25 cellular contexts compared by ENCODE assay signal in the genomic region with DNA sequence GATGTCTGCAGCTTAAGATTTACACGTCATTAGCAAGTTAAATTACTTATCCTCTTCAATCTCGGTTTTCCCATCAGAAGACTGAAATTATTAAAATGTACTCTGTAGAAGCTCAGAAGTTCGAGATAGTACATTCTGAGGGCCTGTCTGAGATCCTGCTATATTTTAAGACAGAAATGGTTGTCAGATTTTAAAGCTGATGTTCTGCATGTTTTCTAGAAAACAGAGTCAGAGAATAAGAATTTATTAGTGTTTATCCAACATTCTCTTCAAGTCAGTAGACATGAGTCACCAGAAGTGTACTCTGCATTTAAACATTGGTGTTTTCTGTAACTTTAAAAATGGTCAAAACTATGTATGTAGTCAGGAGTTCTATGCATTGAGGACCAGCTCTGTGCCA.
DNase-seq lines count a peak whose midpoint lies in the region; ATAC-seq and TF ChIP-seq lines count a peak whose summit lies in the region.
"Had no signal": no experiment of that assay in that cellular context is flagged by ENCODE, and none has a peak within 500 bp of the region (broad histone marks: within the 10 kb centered on the region; RNA-seq: fewer than 3 reads in every experiment).

No MANE protein-coding gene starts in this region.

- H4K20me1 ChIP-seq in Karpas-422 (ENCODE audit: insufficient read depth, low read depth, low read length): no peaks in the 10 kb centered on the region

- H3K4me3 Mint-ChIP-seq in mesothelial cell of epicardium: no peak overlapping the region
- H3K4me3 Mint-ChIP-seq: activated CD4-positive, alpha-beta T cell treated with anti-CD3 and anti-CD28 coated beads for 36 hours; activated T-cell treated with anti-CD3 and anti-CD28 coated beads, Interleukin-2, amount 50 U/mL, for 72 hours; effector memory CD8-positive, alpha-beta T cell; GM23338; naive thymus-derived CD4-positive, alpha-beta T cell; T-cell had no signal

- no peak overlapping the region for H3K4me3 ChIP-seq in fibroblast of villous mesenchyme (ENCODE audit: low read depth, low read length)
- no peak overlapping the region for H3K4me3 ChIP-seq in vagina
- H3K4me3 ChIP-seq in Karpas-422 (ENCODE audit: low read length): no peak overlapping the region
- H3K4me3 ChIP-seq: ascending aorta, esophagus muscularis mucosa, GM23338, ovary had no signal

- H3K9me2 ChIP-seq in Karpas-422 (replicated peaks; ENCODE audit: insufficient read depth, low read length): no peaks in the 10 kb centered on the region

- H3K36me3 ChIP-seq in vagina (no peaks in the 10 kb centered on the region), Karpas-422 (ENCODE audit: insufficient read depth, low read length) (no peaks in the 10 kb centered on the region)
- H3K36me3 ChIP-seq: ascending aorta, esophagus muscularis mucosa, ovary had no signal

- intact Hi-C loops in vagina (cut with DNase I): no loop called here

- DNase-seq in ELR (ENCODE audit: low read depth) (peak; percentile 54), astrocyte of the hippocampus (ENCODE audit: low read depth, low spot score) (peak; percentile 18), fibroblast of villous mesenchyme (ENCODE audit: low read depth) (peak; percentile 79), vagina (ENCODE audit: extremely low spot score in 2 of 2) (no peak), mesothelial cell of epicardium (ENCODE audit: low spot score in 2 of 2, unreplicated experiment in 2 of 2) (no peak), Karpas-422 (no peak)
- DNase-seq: activated CD4-positive, alpha-beta T cell treated with anti-CD3 and anti-CD28 coated beads for 36 hours; activated naive CD4-positive, alpha-beta T cell treated with anti-CD3 and anti-CD28 coated beads, Interleukin-2, amount 50 U/mL, for 16 hours; activated T-cell treated with anti-CD3 and anti-CD28 coated beads, Interleukin-2, amount 50 U/mL, for 72 hours; COR-L47; DND-41; effector memory CD8-positive, alpha-beta T cell; head of caudate nucleus; naive thymus-derived CD4-positive, alpha-beta T cell; NCI-H2081; NCI-H345; ovary; right cardiac atrium; SHP77; T-cell had no signal

- H3K27me3 ChIP-seq in vagina (no peaks in the 10 kb centered on the region), Karpas-422 (ENCODE audit: low read length) (no peaks in the 10 kb centered on the region)
- H3K27me3 ChIP-seq: ascending aorta, esophagus muscularis mucosa, ovary had no signal

- TF ChIP-seq CTCF in fibroblast of villous mesenchyme (IDR thresholded peaks at IDR 0.05; ENCODE audit: insufficient read depth, low read depth, low read length) (no peak), vagina (IDR thresholded peaks at IDR 0.05) (no peak), mesothelial cell of epicardium (IDR thresholded peaks at IDR 0.05; ENCODE audit: unreplicated experiment) (no peak)

- H3K9me3 ChIP-seq in vagina (no peaks in the 10 kb centered on the region), Karpas-422 (ENCODE audit: low read length) (no peaks in the 10 kb centered on the region)
- H3K9me3 ChIP-seq: ascending aorta, esophagus muscularis mucosa, ovary had no signal

- TF ChIP-seq POLR2A in vagina (IDR thresholded peaks at IDR 0.05): no peak

- H3K4me1 Mint-ChIP-seq in mesothelial cell of epicardium: peaks cover 10% of the 10 kb centered on the region
- H3K4me1 Mint-ChIP-seq: activated CD4-positive, alpha-beta T cell treated with anti-CD3 and anti-CD28 coated beads for 36 hours; GM23338; naive thymus-derived CD4-positive, alpha-beta T cell; T-cell had no signal

- no peak overlapping the region for H2AFZ ChIP-seq in Karpas-422 (ENCODE audit: low read length)
- H2AFZ ChIP-seq: GM23338 had no signal

- no peak overlapping the region for H3K4me2 ChIP-seq in Karpas-422 (ENCODE audit: low read depth, low read length, poor library complexity, severe bottlenecking)
- H3K4me2 ChIP-seq: GM23338 had no signal

- H3K9ac ChIP-seq in Karpas-422 (ENCODE audit: low read length): no peak overlapping the region

- no peaks in the 10 kb centered on the region for H3K36me3 Mint-ChIP-seq in mesothelial cell of epicardium
- H3K36me3 Mint-ChIP-seq: naive thymus-derived CD4-positive, alpha-beta T cell; T-cell had no signal

- no peaks in the 10 kb centered on the region for H3K9me3 Mint-ChIP-seq in mesothelial cell of epicardium
- H3K9me3 Mint-ChIP-seq: GM23338 had no signal

- H3K27ac ChIP-seq in vagina: peak overlapping the region; percentile 58
- H3K27ac ChIP-seq in Karpas-422 (ENCODE audit: low read length): no peak overlapping the region
- H3K27ac ChIP-seq: ascending aorta, esophagus muscularis mucosa, ovary had no signal

- H3K4me1 ChIP-seq in vagina: no peaks in the 10 kb centered on the region
- H3K4me1 ChIP-seq in Karpas-422 (ENCODE audit: low read length): no peaks in the 10 kb centered on the region
- H3K4me1 ChIP-seq: esophagus muscularis mucosa had no signal

- no peaks in the 10 kb centered on the region for H3K27me3 Mint-ChIP-seq in mesothelial cell of epicardium (ENCODE audit: low read depth)
- H3K27me3 Mint-ChIP-seq: activated CD4-positive, alpha-beta T cell treated with anti-CD3 and anti-CD28 coated beads for 36 hours; effector memory CD8-positive, alpha-beta T cell; naive thymus-derived CD4-positive, alpha-beta T cell; T-cell had no signal

- H3K27ac Mint-ChIP-seq in mesothelial cell of epicardium: no peak overlapping the region
- H3K27ac Mint-ChIP-seq: activated CD4-positive, alpha-beta T cell treated with anti-CD3 and anti-CD28 coated beads for 36 hours; activated T-cell treated with anti-CD3 and anti-CD28 coated beads, Interleukin-2, amount 50 U/mL, for 72 hours; effector memory CD8-positive, alpha-beta T cell; GM23338; naive thymus-derived CD4-positive, alpha-beta T cell; T-cell had no signal

- no peak for ATAC-seq in HG03025 (IDR thresholded peaks at IDR 0.05; ENCODE audit: low FRiP score, unreplicated experiment)
- ATAC-seq: activated CD4-positive, alpha-beta T cell treated with anti-CD3 and anti-CD28 coated beads for 36 hours; activated T-cell treated with anti-CD3 and anti-CD28 coated beads, Interleukin-2, amount 50 U/mL, for 72 hours; effector memory CD8-positive, alpha-beta T cell; GM23338; HepG2; naive thymus-derived CD4-positive, alpha-beta T cell; right cardiac atrium; T-cell had no signal

- no peaks in the 10 kb centered on the region for H3K79me2 ChIP-seq in Karpas-422 (ENCODE audit: low read length)

Comparison
In these comparisons a context has a peak if more than half of its experiments do, and no peak if none do; other contexts are left out.
1. DNase-seq: peak in ELR (single experiment), astrocyte of the hippocampus (single experiment) and fibroblast of villous mesenchyme (single experiment); none in vagina (0 of 2), mesothelial cell of epicardium (0 of 2) and Karpas-422 (single experiment).